In genomic region chr5:133831506-133832224, GRCh38 we compare ENCODE assay signal across 11 cellular contexts.
A peak's percentile ranks its signal among the peaks of the same experiment; 100 is the strongest.
DNase-seq lines count a peak whose midpoint lies in the region; ATAC-seq and TF ChIP-seq lines count a peak whose summit lies in the region.
"Had no signal": no experiment of that assay in that cellular context is flagged by ENCODE, and none has a peak within 500 bp of the region (broad histone marks: within the 10 kb centered on the region; RNA-seq: fewer than 3 reads in every experiment).

No MANE protein-coding gene starts in this region.

- H3K4me1 ChIP-seq in MM.1S (ENCODE audit: low read length) (peaks cover 12% of the 10 kb centered on the region; the same call in 1 of the 2 replicates), neuronal stem cell (ENCODE audit: control insufficient read depth in 2 of 2, insufficient read depth in 1 of 2, low read depth in 1 of 2, low read length in 2 of 2) (peaks cover 0 to 1% of the 10 kb centered on the region in 2 donors)

- DNase-seq in GM03348 (ENCODE audit: low spot score), result peak; percentile 33
- peak; percentile 3 for DNase-seq in MM.1S
- peak; percentile 79 for DNase-seq in epithelial cell of esophagus (ENCODE audit: low read depth)
- DNase-seq in neuronal stem cell (ENCODE audit: low spot score), result no peak
- DNase-seq in CD4-positive, alpha-beta T cell, result no peak
- no peak for DNase-seq in GM19240 (ENCODE audit: insufficient read length, low spot score)
- DNase-seq: central memory CD4-positive, alpha-beta T cell; NCI-H526 treated with DMSO at 0.1 percent for 48 hours; right cardiac atrium had no signal

- H3K9ac ChIP-seq in MM.1S (ENCODE audit: low read length) (no peak overlapping the region), neuronal stem cell (ENCODE audit: low read depth, low read length, poor library complexity) (no peak overlapping the region)

- no peaks in the 10 kb centered on the region for H3K79me1 ChIP-seq in neuronal stem cell (ENCODE audit: low read depth, low read length)

- H3K9me3 Mint-ChIP-seq in CD4-positive, alpha-beta T cell, result peaks cover 4% of the 10 kb centered on the region

- H3K4me2 ChIP-seq in MM.1S (ENCODE audit: low read depth, low read length) (no peak overlapping the region), neuronal stem cell (ENCODE audit: insufficient read depth, low read length, poor library complexity, severe bottlenecking) (no peak overlapping the region)

- H3K23ac ChIP-seq in neuronal stem cell (ENCODE audit: low read depth, low read length, poor library complexity), result no peak overlapping the region

- H3K27me3 ChIP-seq in MM.1S (replicated peaks; ENCODE audit: insufficient read depth, low read length) (no peaks in the 10 kb centered on the region), neuronal stem cell (ENCODE audit: control insufficient read depth in 3 of 3, insufficient read depth in 3 of 3, low read depth in 1 of 3, low read length in 3 of 3) (peaks cover 0 to 4% (median 0%) of the 10 kb centered on the region in 3 experiments)
- H3K27me3 ChIP-seq in CD4-positive, alpha-beta T cell (ENCODE audit: control insufficient read depth, insufficient read depth, low read length), result no peaks in the 10 kb centered on the region

- ATAC-seq in CD4-positive, alpha-beta T cell (ENCODE audit: poor library complexity), result no peak
- ATAC-seq in HG03139 (IDR thresholded peaks at IDR 0.05; ENCODE audit: unreplicated experiment), result no peak
- ATAC-seq: SK-N-SH treated with all-trans-retinoic acid at 6 μM for 48 hours had no signal

- H3F3A ChIP-seq in MM.1S (ENCODE audit: insufficient read depth, low read length), result no peaks in the 10 kb centered on the region

- H2AK5ac ChIP-seq in neuronal stem cell (ENCODE audit: low read depth, low read length), result no peak overlapping the region

- no peaks in the 10 kb centered on the region for H3K9me2 ChIP-seq in MM.1S (replicated peaks; ENCODE audit: insufficient read depth, low read length)

- no peak for TF ChIP-seq CTCF in MM.1S (IDR thresholded peaks at IDR 0.05; ENCODE audit: low read length)
- no peak for TF ChIP-seq CTCF in epithelial cell of esophagus (IDR thresholded peaks at IDR 0.05; ENCODE audit: insufficient read depth, low read depth, low read length, missing control alignments)
- no peak for TF ChIP-seq CTCF in CD4-positive, alpha-beta T cell (IDR thresholded peaks at IDR 0.05)

- H2AFZ ChIP-seq in MM.1S (ENCODE audit: low read length) (peak overlapping the region; percentile 75), neuronal stem cell (ENCODE audit: low read length) (no peak overlapping the region)

- H4K91ac ChIP-seq in neuronal stem cell (ENCODE audit: low read depth, low read length, poor library complexity), result no peak overlapping the region

- H3K4me3 Mint-ChIP-seq in CD4-positive, alpha-beta T cell, result no peak overlapping the region

- no peaks in the 10 kb centered on the region for H3K36me3 Mint-ChIP-seq in CD4-positive, alpha-beta T cell (ENCODE audit: low read depth)

- H3K27me3 Mint-ChIP-seq in CD4-positive, alpha-beta T cell, result peaks cover 13% of the 10 kb centered on the region

- H2BK15ac ChIP-seq in neuronal stem cell (ENCODE audit: low read length), result no peak overlapping the region

- no peak overlapping the region for H3K27ac Mint-ChIP-seq in CD4-positive, alpha-beta T cell

- H2BK12ac ChIP-seq in neuronal stem cell (ENCODE audit: low read length), result no peak overlapping the region

- peaks cover under 1% of the 10 kb centered on the region for H3K4me1 Mint-ChIP-seq in CD4-positive, alpha-beta T cell (ENCODE audit: low read depth)

- H3K27ac ChIP-seq in MM.1S (ENCODE audit: low read length), result no peak overlapping the region
- H3K27ac ChIP-seq in neuronal stem cell (replicated peaks; ENCODE audit: low read length), result no peak overlapping the region
- no peak overlapping the region for H3K27ac ChIP-seq in CD4-positive, alpha-beta T cell (ENCODE audit: low read depth, low read length)

- H4K8ac ChIP-seq in neuronal stem cell (ENCODE audit: low read depth, low read length), result no peak overlapping the region

- CTCF ChIA-PET in CD4-positive, alpha-beta T cell (lab: Charles Lee), result no interaction called here

- H3K14ac ChIP-seq in neuronal stem cell (ENCODE audit: low read length), result no peak overlapping the region

- H4K20me1 ChIP-seq in MM.1S (ENCODE audit: insufficient read depth, low read length), result no peaks in the 10 kb centered on the region

- H3K4me3 ChIP-seq in MM.1S (ENCODE audit: low read length) (no peak overlapping the region), epithelial cell of esophagus (ENCODE audit: low read length) (no peak overlapping the region), neuronal stem cell (ENCODE audit: low read length in 2 of 2) (no peak overlapping the region)

- no peak overlapping the region for H2BK120ac ChIP-seq in neuronal stem cell (ENCODE audit: low read depth, low read length)

- H3K36me3 ChIP-seq in MM.1S (replicated peaks; ENCODE audit: insufficient read depth, low read length) (no peaks in the 10 kb centered on the region), neuronal stem cell (replicated peaks in 1 of 2; ENCODE audit: control insufficient read depth in 2 of 2, insufficient read depth in 2 of 2, low read length in 2 of 2) (no peaks in the 10 kb centered on the region)

- H2BK5ac ChIP-seq in neuronal stem cell (ENCODE audit: low read length), result no peak overlapping the region

- no peak overlapping the region for H3K4ac ChIP-seq in neuronal stem cell (ENCODE audit: low read length)

- peak overlapping the region; percentile 45 for H3K18ac ChIP-seq in neuronal stem cell (ENCODE audit: low read length)

- POLR2A ChIA-PET in CD4-positive, alpha-beta T cell (lab: Charles Lee), result no interaction called here

- no CpG with 5 or more reads among the region's 11 CpGs for WGBS in neuronal stem cell (ENCODE audit: extremely low coverage in 2 of 2, insufficient read length in 2 of 2, insufficient replicate concordance in 1 of 2), 2 donors

- H3K9me3 ChIP-seq in MM.1S (replicated peaks; ENCODE audit: insufficient read depth, low read length) (no peaks in the 10 kb centered on the region), neuronal stem cell (replicated peaks in 1 of 2; ENCODE audit: control insufficient read depth in 2 of 2, insufficient read depth in 1 of 2, low read depth in 1 of 2, low read length in 2 of 2) (no peaks in the 10 kb centered on the region)
- no peaks in the 10 kb centered on the region for H3K9me3 ChIP-seq in CD4-positive, alpha-beta T cell (ENCODE audit: control insufficient read depth, low read length)

- no peaks in the 10 kb centered on the region for H3K79me2 ChIP-seq in MM.1S (ENCODE audit: low read length)

- intact Hi-C loops in CD4-positive, alpha-beta T cell (cut with DNase I, micrococcal nuclease), result no loop called here

Comparison
In these comparisons a context has a peak if more than half of its experiments do, and no peak if none do; other contexts are left out.
1. DNase-seq: peak in GM03348 (single experiment), MM.1S (single experiment) and epithelial cell of esophagus (single experiment); none in neuronal stem cell (single experiment), CD4-positive, alpha-beta T cell (0 of 10) and GM19240 (single experiment).